8 cellular contexts compared by ENCODE assay signal in the genomic region with DNA sequence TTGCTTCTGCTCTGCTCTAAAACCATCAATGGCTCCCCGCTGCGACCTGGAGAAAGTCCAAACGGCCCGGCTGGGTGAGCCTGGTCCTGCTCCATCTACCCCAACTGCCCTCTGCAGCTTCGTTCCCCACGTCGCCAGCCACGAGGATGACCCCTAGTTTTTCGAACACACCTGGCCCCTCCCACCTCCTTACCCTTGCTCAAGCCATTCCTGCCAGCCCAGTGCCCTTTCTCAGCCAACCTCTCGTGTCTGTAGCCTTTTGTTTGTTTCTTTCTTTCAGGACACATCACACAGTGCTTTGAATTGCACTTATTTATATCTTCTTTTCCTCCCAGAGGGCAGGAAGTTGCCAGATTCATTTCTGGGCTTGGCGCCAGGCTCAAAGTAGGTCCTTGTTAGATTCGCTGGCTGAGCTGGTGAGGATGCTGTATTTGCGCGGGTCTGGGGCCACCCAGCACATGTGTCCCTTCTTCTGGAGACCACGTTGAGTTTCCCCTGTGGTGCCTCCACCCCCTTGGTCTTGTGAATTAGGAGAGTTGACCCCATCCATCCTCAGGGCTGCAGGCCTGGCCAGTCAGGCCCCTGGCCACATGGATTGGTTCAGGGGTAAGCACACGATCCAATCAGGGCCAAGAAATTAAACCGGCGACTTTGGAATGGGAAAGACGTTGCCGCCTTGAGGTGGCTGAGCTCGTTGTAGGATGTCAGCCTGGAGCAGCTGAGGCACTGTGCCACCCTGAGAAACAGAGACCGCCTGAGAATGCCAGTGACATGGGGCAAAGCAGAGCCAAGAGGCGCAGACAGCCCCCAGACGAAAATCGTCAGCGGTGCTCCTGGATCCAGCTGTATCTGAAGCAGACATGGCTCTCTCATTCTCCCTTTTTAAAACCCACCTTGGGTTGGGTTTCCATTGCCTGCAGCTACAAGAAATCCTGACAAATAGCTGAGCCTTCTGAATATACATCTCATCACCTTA.
A peak's percentile ranks its signal among the peaks of the same experiment; 100 is the strongest.
DNase-seq lines count a peak whose midpoint lies in the region; ATAC-seq, FAIRE-seq and TF ChIP-seq lines count a peak whose summit lies in the region.

No MANE protein-coding gene starts in this region.

- no peak for ATAC-seq in naive thymus-derived CD4-positive, alpha-beta T cell
- ATAC-seq in GM19035 (IDR thresholded peaks at IDR 0.05; ENCODE audit: unreplicated experiment), result no peak

- in situ Hi-C loops in HAP-1 (cut with MboI; ENCODE audit: low sequenced_read_pairs), result no loop called here

- TF ChIP-seq POLR2A in GM12891 (IDR thresholded peaks at IDR 0.05; ENCODE audit: low read depth, low read length), result no peak

- no peaks in the 10 kb centered on the region for H3K27me3 ChIP-seq in naive thymus-derived CD4-positive, alpha-beta T cell (ENCODE audit: control insufficient read depth in 2 of 2, insufficient read depth in 2 of 2, low read length in 2 of 2)
- no peaks in the 10 kb centered on the region for H3K27me3 ChIP-seq in HAP-1 (ENCODE audit: low read depth)

- TF ChIP-seq CTCF in RWPE1 (conservative IDR thresholded peaks at IDR 0.05; ENCODE audit: low read depth), result no peak

- no peak overlapping the region for H3K4me3 ChIP-seq in naive thymus-derived CD4-positive, alpha-beta T cell (ENCODE audit: low read length)
- no peak overlapping the region for H3K4me3 ChIP-seq in HAP-1

- CTCF ChIA-PET in activated naive CD4-positive, alpha-beta T cell treated with anti-CD3 and anti-CD28 coated beads for 36 hours (lab: Charles Lee), result interaction anchor here (1.0 to 1.2 kb wide), 3 partner anchors 117 to 156 kb away, joined by 3 read pairs; partner anchors contain the start of gene CEBPB
- CTCF ChIA-PET in RWPE1 (lab: Yijun Ruan, JAX), result interaction anchor here (0.6 to 2.0 kb wide), 8 partner anchors 8 to 233 kb away, joined by 3 to 13 read pairs (median 4); no protein-coding TSS in a partner anchor
- CTCF ChIA-PET in naive thymus-derived CD4-positive, alpha-beta T cell (lab: Charles Lee), result interaction anchor here (0.5 kb wide), 1 partner anchor 178 kb away, joined by 3 read pairs; no protein-coding TSS in a partner anchor

- FAIRE-seq in GM12891 (lab: Jason Lieb, UNC), result no peak

- peak; percentile 69 for DNase-seq in activated naive CD4-positive, alpha-beta T cell treated with anti-CD3 and anti-CD28 coated beads for 36 hours
- DNase-seq in activated naive CD4-positive, alpha-beta T cell treated with anti-CD3 and anti-CD28 coated beads, Interleukin-2, amount 50 U/mL, for 16 hours, result no peak
- DNase-seq in RWPE1 (ENCODE audit: low spot score) (peak; percentile 55), epidermal melanocyte (ENCODE audit: insufficient read length, low spot score) (peak; percentile 78), HAP-1 (ENCODE audit: low spot score in 2 of 2) (no peak), GM12891 (ENCODE audit: insufficient read length, low spot score) (no peak)
- peak in 5 of 9 donors; percentile 9 to 34 (median 25) for DNase-seq in naive thymus-derived CD4-positive, alpha-beta T cell

- peak overlapping the region; percentile 20 for H3K27ac Mint-ChIP-seq in activated naive CD4-positive, alpha-beta T cell treated with anti-CD3 and anti-CD28 coated beads for 36 hours
- peak overlapping the region in 6 of 9 donors; percentile 8 to 63 (median 34) for H3K27ac Mint-ChIP-seq in naive thymus-derived CD4-positive, alpha-beta T cell

- peaks cover 20% of the 10 kb centered on the region for H3K4me1 Mint-ChIP-seq in activated naive CD4-positive, alpha-beta T cell treated with anti-CD3 and anti-CD28 coated beads for 36 hours (ENCODE audit: low read depth)
- H3K4me1 Mint-ChIP-seq in naive thymus-derived CD4-positive, alpha-beta T cell, result peaks cover 9 to 75% (median 14%) of the 10 kb centered on the region in 7 donors

- H3K27ac ChIP-seq in RWPE1, result peak overlapping the region; percentile 82
- H3K27ac ChIP-seq in naive thymus-derived CD4-positive, alpha-beta T cell (ENCODE audit: low read depth, low read length), result no peak overlapping the region

- POLR2A ChIA-PET in RWPE1 (lab: Yijun Ruan, JAX; ENCODE audit: low non-redundant PET), result no interaction called here
- POLR2A ChIA-PET in naive thymus-derived CD4-positive, alpha-beta T cell (lab: Charles Lee), result no interaction called here

- H3K36me3 Mint-ChIP-seq in activated naive CD4-positive, alpha-beta T cell treated with anti-CD3 and anti-CD28 coated beads for 36 hours (ENCODE audit: low read depth), result no peaks in the 10 kb centered on the region
- no peaks in the 10 kb centered on the region for H3K36me3 Mint-ChIP-seq in naive thymus-derived CD4-positive, alpha-beta T cell

- H3K36me3 ChIP-seq in naive thymus-derived CD4-positive, alpha-beta T cell (ENCODE audit: control insufficient read depth in 2 of 3, insufficient read depth in 3 of 3, low read length in 3 of 3), result no peaks in the 10 kb centered on the region
- H3K36me3 ChIP-seq in HAP-1 (replicated peaks), result no peaks in the 10 kb centered on the region

- H3K9me3 Mint-ChIP-seq in activated naive CD4-positive, alpha-beta T cell treated with anti-CD3 and anti-CD28 coated beads for 36 hours, result no peaks in the 10 kb centered on the region
- no peaks in the 10 kb centered on the region for H3K9me3 Mint-ChIP-seq in naive thymus-derived CD4-positive, alpha-beta T cell

- H3K27me3 Mint-ChIP-seq in activated naive CD4-positive, alpha-beta T cell treated with anti-CD3 and anti-CD28 coated beads for 36 hours (ENCODE audit: low read depth), result no peaks in the 10 kb centered on the region
- peaks cover 0 to 4% (median 0%) of the 10 kb centered on the region in 5 donors for H3K27me3 Mint-ChIP-seq in naive thymus-derived CD4-positive, alpha-beta T cell

- no peak overlapping the region for H3K4me3 Mint-ChIP-seq in activated naive CD4-positive, alpha-beta T cell treated with anti-CD3 and anti-CD28 coated beads for 36 hours
- H3K4me3 Mint-ChIP-seq in naive thymus-derived CD4-positive, alpha-beta T cell, result peak overlapping the region in 5 of 10 donors; percentile 15 to 67 (median 38)

- H3K9me3 ChIP-seq in naive thymus-derived CD4-positive, alpha-beta T cell (ENCODE audit: control insufficient read depth in 2 of 3, low read length in 3 of 3), result no peaks in the 10 kb centered on the region
- H3K9me3 ChIP-seq in HAP-1, result no peaks in the 10 kb centered on the region

- intact Hi-C loops in activated naive CD4-positive, alpha-beta T cell treated with anti-CD3 and anti-CD28 coated beads for 36 hours (cut with micrococcal nuclease), result no loop called here
- intact Hi-C loops in naive thymus-derived CD4-positive, alpha-beta T cell (cut with micrococcal nuclease), result no loop called here

- H3K4me1 ChIP-seq in naive thymus-derived CD4-positive, alpha-beta T cell (ENCODE audit: control insufficient read depth in 2 of 2, insufficient read depth in 2 of 2, low read length in 2 of 2), result peaks cover 0 to 8% of the 10 kb centered on the region in 2 donors
- no peaks in the 10 kb centered on the region for H3K4me1 ChIP-seq in HAP-1

TF ChIP-seq in GM12891, 5 proteins besides CTCF, POLR2A, EP300 and RAD21:
- no peak for TF ChIP-seq POLR2AphosphoS5 (IDR thresholded peaks at IDR 0.05; ENCODE audit: low read depth, low read length)
- no peak for TF ChIP-seq POU2F2 (IDR thresholded peaks at IDR 0.05; ENCODE audit: low read depth, low read length)
- TF ChIP-seq PAX5 (IDR thresholded peaks at IDR 0.05; ENCODE audit: insufficient read depth, low read length, severe bottlenecking), result no peak
- no peak for TF ChIP-seq TAF1 (IDR thresholded peaks at IDR 0.05; ENCODE audit: low read depth, low read length)
- no peak for TF ChIP-seq SPI1 (IDR thresholded peaks at IDR 0.05; ENCODE audit: low read depth, low read length)

Comparison
In these comparisons a context has a peak if more than half of its experiments do, and no peak if none do; other contexts are left out.
1. DNase-seq: peak in activated naive CD4-positive, alpha-beta T cell treated with anti-CD3 and anti-CD28 coated beads for 36 hours (single experiment), RWPE1 (single experiment), epidermal melanocyte (single experiment) and naive thymus-derived CD4-positive, alpha-beta T cell (5 of 9); none in activated naive CD4-positive, alpha-beta T cell treated with anti-CD3 and anti-CD28 coated beads, Interleukin-2, amount 50 U/mL, for 16 hours (single experiment), HAP-1 (0 of 2) and GM12891 (single experiment).